Comparison of ENCODE assay signal across 1 cellular context in the genomic region with DNA sequence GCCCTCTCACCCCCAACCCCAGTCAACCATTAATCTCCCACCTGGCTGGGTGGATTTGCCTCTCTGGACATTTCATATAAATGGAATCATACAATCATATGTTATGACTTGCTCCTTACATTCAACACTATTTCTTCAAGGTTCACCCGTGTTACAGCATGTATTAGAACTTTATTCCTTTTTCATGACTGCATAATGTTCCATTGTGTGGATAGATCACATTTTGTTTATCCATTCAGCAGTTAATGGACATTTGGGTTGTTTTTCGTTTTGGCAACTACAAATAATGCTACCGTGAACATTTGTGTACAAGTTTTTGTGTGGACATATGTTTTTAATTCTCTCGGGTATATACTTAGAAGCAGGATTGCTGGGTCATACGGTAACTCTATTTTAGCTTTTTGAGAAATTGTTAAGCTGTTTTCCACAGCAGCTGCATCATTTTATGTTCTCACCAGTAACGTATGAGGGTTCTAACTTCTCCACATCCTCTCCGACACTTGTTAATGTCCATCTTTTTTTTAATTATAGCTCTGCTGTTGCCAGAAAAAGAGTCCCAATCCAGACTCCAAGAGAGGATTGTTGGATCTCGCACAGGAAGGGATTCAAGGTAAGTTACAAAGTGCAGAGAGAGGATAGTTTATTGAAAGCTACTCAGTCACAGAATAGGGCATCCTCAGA.
A peak's percentile ranks its signal among the peaks of the same experiment; 100 is the strongest.
TF ChIP-seq lines count a peak whose summit lies in the region.

No MANE protein-coding gene starts in this region.

TF ChIP-seq in H1, 55 proteins besides CTCF, POLR2A, EP300 and RAD21:
- TF ChIP-seq SAP30 (IDR thresholded peaks at IDR 0.05; ENCODE audit: insufficient read depth, insufficient replicate concordance, low read length) (no peak), KDM1A (IDR thresholded peaks at IDR 0.05; ENCODE audit: borderline replicate concordance, low read length) (peak; percentile 74; the same call in 1 of the 2 replicates)
